ENCODE assay signal across 36 cellular contexts in genomic region chr13:39224841-39225240, GRCh38.
"Had no signal": no experiment of that assay in that cellular context is flagged by ENCODE, and none has a peak within 500 bp of the region (broad histone marks: within the 10 kb centered on the region; RNA-seq: fewer than 3 reads in every experiment).

No MANE protein-coding gene starts in this region.

- ATAC-seq: activated CD4-positive, alpha-beta T cell treated with anti-CD3 and anti-CD28 coated beads for 36 hours; activated CD8-positive, alpha-beta memory T cell treated with anti-CD3 and anti-CD28 coated beads, Interleukin-2, amount 10 ng/mL, durations not matched to agents 7 days and 5 days; activated CD8-positive, alpha-beta T cell treated with anti-CD3 and anti-CD28 coated beads, Interleukin-2, amount 10 ng/mL, durations not matched to agents 7 days and 5 days; activated naive CD8-positive, alpha-beta T cell treated with anti-CD3 and anti-CD28 coated beads, Interleukin-2, amount 50 U/mL, for 24 hours; gastroesophageal sphincter; heart right ventricle; T-helper 17 cell had no signal

- H3K27me3 ChIP-seq: adrenal gland, ascending aorta, brain microvascular endothelial cell, cardiac muscle cell, colonic mucosa, esophagus muscularis mucosa, gastroesophageal sphincter, heart right ventricle, hepatocyte had no signal

- H3K9me3 ChIP-seq: adrenal gland, ascending aorta, colonic mucosa, esophagus muscularis mucosa, gastroesophageal sphincter had no signal

- H3K4me3 Mint-ChIP-seq: activated CD4-positive, alpha-beta memory T cell treated with anti-CD3 and anti-CD28 coated beads for 36 hours; activated CD4-positive, alpha-beta T cell treated with anti-CD3 and anti-CD28 coated beads for 36 hours; activated CD4-positive, alpha-beta T cell treated with anti-CD3 and anti-CD28 coated beads, Interleukin-2, amount 10 ng/mL, durations not matched to agents 24 days and 14 days; activated CD8-positive, alpha-beta memory T cell treated with anti-CD3 and anti-CD28 coated beads, Interleukin-2, amount 10 ng/mL, durations not matched to agents 7 days and 5 days; activated CD8-positive, alpha-beta T cell treated with anti-CD3 and anti-CD28 coated beads, Interleukin-2, amount 10 ng/mL, durations not matched to agents 7 days and 5 days; activated naive CD4-positive, alpha-beta T cell treated with anti-CD3 and anti-CD28 coated beads for 36 hours; activated naive CD4-positive, alpha-beta T cell treated with anti-CD3 and anti-CD28 coated beads, Interleukin-2, amount 50 U/mL, for 24 hours; activated naive CD8-positive, alpha-beta T cell treated with anti-CD3 and anti-CD28 coated beads for 36 hours; activated naive CD8-positive, alpha-beta T cell treated with anti-CD3 and anti-CD28 coated beads, Interleukin-2, amount 50 U/mL, for 24 hours; activated T-helper 1 cell treated with anti-CD3 and anti-CD28 coated beads, Interleukin-12 subunit alpha, Interleukin-12 subunit beta, Interleukin-2, Interleukin-4 antibody, amounts not matched to agents 30 ng/mL and 10 ng/mL and 1 ng/mL, durations not matched to agents 14 hours and 24 hours and 36 hours; T-helper 17 cell; T-helper 2 cell treated with Interferon-gamma antibody and Interleukin-4, amounts not matched to agents 5 μg/mL and 100 μg/mL, for 36 hours had no signal

- H3K9me3 Mint-ChIP-seq: activated T-helper 1 cell treated with anti-CD3 and anti-CD28 coated beads, Interleukin-12 subunit alpha, Interleukin-12 subunit beta, Interleukin-2, Interleukin-4 antibody, amounts not matched to agents 30 ng/mL and 10 ng/mL and 1 ng/mL, durations not matched to agents 14 hours and 24 hours and 36 hours; activated T-helper 2 cell treated with anti-CD3 and anti-CD28 coated beads, Interferon-gamma antibody, Interleukin-2, Interleukin-4, amounts not matched to agents 10 μg/mL and 5 μg/mL and 100 μg/mL, durations not matched to agents 14 hours and 24 hours and 36 hours; T-helper 2 cell treated with Interferon-gamma antibody and Interleukin-4, amounts not matched to agents 5 μg/mL and 100 μg/mL, for 36 hours had no signal

- H3K27ac ChIP-seq: adrenal gland, ascending aorta, brain microvascular endothelial cell, cardiac muscle cell, colonic mucosa, esophagus muscularis mucosa, gastroesophageal sphincter, hepatocyte had no signal

- H3K4me3 ChIP-seq: adrenal gland, ascending aorta, cardiac muscle cell, colonic mucosa, esophagus muscularis mucosa, gastroesophageal sphincter, heart right ventricle, hepatocyte had no signal

- DNase-seq: activated CD4-positive, alpha-beta memory T cell treated with anti-CD3 and anti-CD28 coated beads for 36 hours; activated CD4-positive, alpha-beta T cell treated with anti-CD3 and anti-CD28 coated beads for 36 hours; activated CD4-positive, alpha-beta T cell treated with anti-CD3 and anti-CD28 coated beads, Interleukin-2, amount 10 ng/mL, durations not matched to agents 24 days and 14 days; activated CD4-positive, CD25-positive, alpha-beta regulatory T cell; activated CD4-positive, CD25-positive, alpha-beta regulatory T cell treated with anti-CD3 and anti-CD28 coated beads, Interleukin-2, amount 50 U/mL, for 72 hours; activated CD8-positive, alpha-beta memory T cell treated with anti-CD3 and anti-CD28 coated beads, Interleukin-2, amount 10 ng/mL, durations not matched to agents 7 days and 5 days; activated CD8-positive, alpha-beta memory T cell treated with anti-CD3 and anti-CD28 coated beads, Interleukin-2, amount 50 U/mL, for 4 hours; activated CD8-positive, alpha-beta T cell treated with anti-CD3 and anti-CD28 coated beads, Interleukin-2, amount 10 ng/mL, durations not matched to agents 7 days and 5 days; activated effector memory CD4-positive, alpha-beta T cell treated with anti-CD3 and anti-CD28 coated beads, Interleukin-2, amount 50 U/mL, for 16 hours; activated naive CD4-positive, alpha-beta T cell treated with anti-CD3 and anti-CD28 coated beads for 36 hours; activated naive CD8-positive, alpha-beta T cell treated with anti-CD3 and anti-CD28 coated beads for 36 hours; activated naive CD8-positive, alpha-beta T cell treated with anti-CD3 and anti-CD28 coated beads, Interleukin-2, amount 50 U/mL, for 24 hours; activated T-cell treated with anti-CD3 and anti-CD28 coated beads, Interleukin-2, amount 50 U/mL, for 1 hour; activated T-cell treated with anti-CD3 and anti-CD28 coated beads, Interleukin-2, amount 50 U/mL, for 48 hours; adrenal gland; brain microvascular endothelial cell; central memory CD4-positive, alpha-beta T cell; cerebellar nuclear complex; colonic mucosa; effector CD8-positive, alpha-beta T cell; erythroblast; foreskin melanocyte; heart right ventricle; T-helper 17 cell; T1000 had no signal

- H3K36me3 ChIP-seq: adrenal gland, ascending aorta, brain microvascular endothelial cell, cardiac muscle cell, colonic mucosa, esophagus muscularis mucosa, gastroesophageal sphincter, heart right ventricle had no signal

- H3K36me3 Mint-ChIP-seq: activated CD4-positive, alpha-beta memory T cell treated with anti-CD3 and anti-CD28 coated beads for 36 hours; activated CD8-positive, alpha-beta memory T cell treated with anti-CD3 and anti-CD28 coated beads, Interleukin-2, amount 10 ng/mL, durations not matched to agents 7 days and 5 days; activated naive CD4-positive, alpha-beta T cell treated with anti-CD3 and anti-CD28 coated beads, Interleukin-2, amount 50 U/mL, for 24 hours; activated naive CD8-positive, alpha-beta T cell treated with anti-CD3 and anti-CD28 coated beads for 36 hours had no signal

- H3K27ac Mint-ChIP-seq: activated CD4-positive, alpha-beta memory T cell treated with anti-CD3 and anti-CD28 coated beads for 36 hours; activated CD4-positive, alpha-beta T cell treated with anti-CD3 and anti-CD28 coated beads for 36 hours; activated CD4-positive, alpha-beta T cell treated with anti-CD3 and anti-CD28 coated beads, Interleukin-2, amount 10 ng/mL, durations not matched to agents 24 days and 14 days; activated CD8-positive, alpha-beta memory T cell treated with anti-CD3 and anti-CD28 coated beads, Interleukin-2, amount 10 ng/mL, durations not matched to agents 7 days and 5 days; activated CD8-positive, alpha-beta T cell treated with anti-CD3 and anti-CD28 coated beads, Interleukin-2, amount 10 ng/mL, durations not matched to agents 7 days and 5 days; activated naive CD4-positive, alpha-beta T cell treated with anti-CD3 and anti-CD28 coated beads for 36 hours; activated naive CD4-positive, alpha-beta T cell treated with anti-CD3 and anti-CD28 coated beads, Interleukin-2, amount 50 U/mL, for 24 hours; activated naive CD8-positive, alpha-beta T cell treated with anti-CD3 and anti-CD28 coated beads for 36 hours; activated naive CD8-positive, alpha-beta T cell treated with anti-CD3 and anti-CD28 coated beads, Interleukin-2, amount 50 U/mL, for 24 hours; activated T-helper 2 cell treated with anti-CD3 and anti-CD28 coated beads, Interferon-gamma antibody, Interleukin-2, Interleukin-4, amounts not matched to agents 10 μg/mL and 5 μg/mL and 100 μg/mL, durations not matched to agents 14 hours and 24 hours and 36 hours; T-helper 17 cell; T-helper 2 cell treated with Interferon-gamma antibody and Interleukin-4, amounts not matched to agents 5 μg/mL and 100 μg/mL, for 36 hours had no signal

- FAIRE-seq: endometrium, endothelial cell of umbilical vein had no signal

- H3K4me1 Mint-ChIP-seq: activated CD4-positive, alpha-beta T cell treated with anti-CD3 and anti-CD28 coated beads for 36 hours; activated CD4-positive, alpha-beta T cell treated with anti-CD3 and anti-CD28 coated beads, Interleukin-2, amount 10 ng/mL, durations not matched to agents 24 days and 14 days; activated CD8-positive, alpha-beta memory T cell treated with anti-CD3 and anti-CD28 coated beads, Interleukin-2, amount 10 ng/mL, durations not matched to agents 7 days and 5 days; activated naive CD4-positive, alpha-beta T cell treated with anti-CD3 and anti-CD28 coated beads, Interleukin-2, amount 50 U/mL, for 24 hours; activated naive CD8-positive, alpha-beta T cell treated with anti-CD3 and anti-CD28 coated beads for 36 hours; activated naive CD8-positive, alpha-beta T cell treated with anti-CD3 and anti-CD28 coated beads, Interleukin-2, amount 50 U/mL, for 24 hours; T-helper 17 cell had no signal

- H3K4me1 ChIP-seq: colonic mucosa, gastroesophageal sphincter had no signal
